In the genomic region with DNA sequence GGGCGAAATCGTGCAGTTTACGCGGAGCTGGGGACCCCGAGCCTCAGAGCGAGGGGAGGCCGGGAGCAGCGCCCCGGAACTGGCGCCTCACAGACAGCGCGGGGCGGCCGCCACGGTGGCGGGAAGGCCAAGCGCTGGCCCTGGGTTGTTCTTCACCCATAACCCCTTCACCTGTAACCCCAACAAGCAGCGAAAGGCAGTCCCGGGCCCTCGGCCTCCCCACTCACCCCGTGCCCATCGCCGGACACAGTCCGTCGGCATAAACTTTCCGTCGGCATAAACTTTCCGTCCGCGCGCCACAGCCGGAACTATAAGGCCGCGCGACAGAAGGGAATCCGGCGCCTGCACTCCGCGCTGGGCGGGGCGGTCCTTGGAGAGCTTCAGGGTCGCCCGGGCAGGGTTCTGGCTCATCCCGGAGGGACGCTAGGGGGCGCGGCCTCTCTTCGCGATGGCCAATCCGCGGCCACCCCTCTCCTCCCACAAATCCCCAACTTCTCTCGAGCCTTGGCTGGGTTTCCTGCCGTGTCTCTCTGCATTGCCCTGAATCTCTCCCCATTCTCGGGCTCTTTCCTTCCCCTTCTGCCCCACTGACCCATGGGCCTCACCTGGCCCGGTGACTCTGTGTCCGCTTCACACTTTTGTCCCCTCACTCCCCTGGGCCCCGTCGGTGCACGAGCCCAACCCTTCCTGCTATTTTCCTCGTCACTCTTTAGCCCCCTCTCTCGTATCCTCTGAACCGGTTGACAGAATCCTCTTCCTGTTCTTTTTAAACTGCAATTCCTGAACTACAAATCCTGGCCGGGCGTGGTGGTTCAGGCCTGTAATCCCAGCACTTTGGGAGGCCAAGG, we compare ENCODE assay signal across 1 cellular context.
A peak's percentile ranks its signal among the peaks of the same experiment; 100 is the strongest.
TF ChIP-seq lines count a peak whose summit lies in the region.

A gene (minus strand): TSS at position 261 of the 848 bp plus-strand sequence. CDS start 3,751 bp downstream, outside the sequence.

TF ChIP-seq in HepG2, 621 proteins besides CTCF, POLR2A, EP300 and RAD21 (continued from another document and continues in another):
- TF ChIP-seq, protein P1, sequence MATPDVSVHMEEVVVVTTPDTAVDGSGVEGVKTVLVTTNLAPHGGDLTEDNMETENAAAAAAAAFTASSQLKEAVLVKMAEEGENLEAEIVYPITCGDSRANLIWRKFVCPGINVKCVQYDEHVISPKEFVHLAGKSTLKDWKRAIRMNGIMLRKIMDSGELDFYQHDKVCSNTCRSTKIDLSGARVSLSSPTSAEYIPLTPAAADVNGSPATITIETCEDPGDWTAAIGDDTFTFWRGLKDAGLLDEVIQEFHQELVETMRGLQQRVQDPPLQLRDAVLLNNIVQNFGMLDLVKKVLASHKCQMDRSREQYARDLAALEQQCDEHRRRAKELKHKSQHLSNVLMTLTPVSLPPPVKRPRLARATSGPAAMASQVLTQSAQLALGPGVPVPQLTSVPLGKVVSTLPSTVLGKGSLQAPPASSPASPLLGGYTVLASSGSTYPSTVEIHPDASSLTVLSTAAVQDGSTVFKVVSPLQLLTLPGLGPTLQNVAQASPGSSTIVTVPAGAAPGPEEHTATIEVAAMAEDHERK (CRISPR knock-in tag; IDR thresholded peaks at IDR 0.05; ENCODE audit: low read depth), result 0 out of 2 replicates have a peak, but pooled peaks have one; percentile 55
- peak; percentile 94 for TF ChIP-seq KLF12 (CRISPR knock-in tag; IDR thresholded peaks at IDR 0.05; ENCODE audit: borderline replicate concordance)
- 0 out of 2 replicates have a peak, but pooled peaks have one; percentile 63 for TF ChIP-seq ZNF841 (CRISPR knock-in tag; IDR thresholded peaks at IDR 0.05; ENCODE audit: borderline replicate concordance)
- peak; percentile 70 for TF ChIP-seq ZNF777 (CRISPR knock-in tag; IDR thresholded peaks at IDR 0.05)
- TF ChIP-seq ZSCAN25 (CRISPR knock-in tag; IDR thresholded peaks at IDR 0.05), result peak; percentile 54
- peak; percentile 88 for TF ChIP-seq ZNF839 (CRISPR knock-in tag; IDR thresholded peaks at IDR 0.05; ENCODE audit: borderline replicate concordance)
- TF ChIP-seq LCORL (IDR thresholded peaks at IDR 0.05), result no peak; the same call in 1 of the 2 replicates
- peak; percentile 86 for TF ChIP-seq LCORL (CRISPR knock-in tag; IDR thresholded peaks at IDR 0.05)
- no peak for TF ChIP-seq TBL1XR1 (IDR thresholded peaks at IDR 0.05; ENCODE audit: borderline replicate concordance, low read length, partially characterized antibody)
- TF ChIP-seq NFE2L2 (IDR thresholded peaks at IDR 0.05; ENCODE audit: low read length), result no peak
- TF ChIP-seq CBX1 (IDR thresholded peaks at IDR 0.05; ENCODE audit: low read depth), result peak; percentile 95
- peak; percentile 45; the same call in 1 of the 2 replicates for TF ChIP-seq MYNN (CRISPR knock-in tag; IDR thresholded peaks at IDR 0.05; ENCODE audit: low read depth)
- TF ChIP-seq, protein P2, sequence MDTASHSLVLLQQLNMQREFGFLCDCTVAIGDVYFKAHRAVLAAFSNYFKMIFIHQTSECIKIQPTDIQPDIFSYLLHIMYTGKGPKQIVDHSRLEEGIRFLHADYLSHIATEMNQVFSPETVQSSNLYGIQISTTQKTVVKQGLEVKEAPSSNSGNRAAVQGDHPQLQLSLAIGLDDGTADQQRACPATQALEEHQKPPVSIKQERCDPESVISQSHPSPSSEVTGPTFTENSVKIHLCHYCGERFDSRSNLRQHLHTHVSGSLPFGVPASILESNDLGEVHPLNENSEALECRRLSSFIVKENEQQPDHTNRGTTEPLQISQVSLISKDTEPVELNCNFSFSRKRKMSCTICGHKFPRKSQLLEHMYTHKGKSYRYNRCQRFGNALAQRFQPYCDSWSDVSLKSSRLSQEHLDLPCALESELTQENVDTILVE (CRISPR knock-in tag; IDR thresholded peaks at IDR 0.05), result peak; percentile 94
- no peak for TF ChIP-seq NFE2 (CRISPR knock-in tag; IDR thresholded peaks at IDR 0.05)
- TF ChIP-seq JDP2 (CRISPR knock-in tag; IDR thresholded peaks at IDR 0.05; ENCODE audit: borderline replicate concordance), result no peak
- peak; percentile 71; the same call in 1 of the 2 replicates for TF ChIP-seq ZNF329 (CRISPR knock-in tag; IDR thresholded peaks at IDR 0.05; ENCODE audit: low read depth)
- no peak for TF ChIP-seq RFX1 (IDR thresholded peaks at IDR 0.05)
- TF ChIP-seq ZNF879 (CRISPR knock-in tag; IDR thresholded peaks at IDR 0.05), result 0 out of 2 replicates have a peak, but pooled peaks have one; percentile 52
- TF ChIP-seq ZBTB8A (CRISPR knock-in tag; IDR thresholded peaks at IDR 0.05; ENCODE audit: borderline replicate concordance, low read depth), result peak; percentile 80; the same call in 1 of the 2 replicates
- TF ChIP-seq, protein P3, sequence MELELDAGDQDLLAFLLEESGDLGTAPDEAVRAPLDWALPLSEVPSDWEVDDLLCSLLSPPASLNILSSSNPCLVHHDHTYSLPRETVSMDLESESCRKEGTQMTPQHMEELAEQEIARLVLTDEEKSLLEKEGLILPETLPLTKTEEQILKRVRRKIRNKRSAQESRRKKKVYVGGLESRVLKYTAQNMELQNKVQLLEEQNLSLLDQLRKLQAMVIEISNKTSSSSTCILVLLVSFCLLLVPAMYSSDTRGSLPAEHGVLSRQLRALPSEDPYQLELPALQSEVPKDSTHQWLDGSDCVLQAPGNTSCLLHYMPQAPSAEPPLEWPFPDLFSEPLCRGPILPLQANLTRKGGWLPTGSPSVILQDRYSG (CRISPR knock-in tag; IDR thresholded peaks at IDR 0.05), result no peak
- no peak for TF ChIP-seq ZNF10 (CRISPR knock-in tag; IDR thresholded peaks at IDR 0.05; ENCODE audit: borderline replicate concordance, low read depth)
- no peak for TF ChIP-seq PAWR (CRISPR knock-in tag; IDR thresholded peaks at IDR 0.05; ENCODE audit: borderline replicate concordance)
- TF ChIP-seq, protein P4, sequence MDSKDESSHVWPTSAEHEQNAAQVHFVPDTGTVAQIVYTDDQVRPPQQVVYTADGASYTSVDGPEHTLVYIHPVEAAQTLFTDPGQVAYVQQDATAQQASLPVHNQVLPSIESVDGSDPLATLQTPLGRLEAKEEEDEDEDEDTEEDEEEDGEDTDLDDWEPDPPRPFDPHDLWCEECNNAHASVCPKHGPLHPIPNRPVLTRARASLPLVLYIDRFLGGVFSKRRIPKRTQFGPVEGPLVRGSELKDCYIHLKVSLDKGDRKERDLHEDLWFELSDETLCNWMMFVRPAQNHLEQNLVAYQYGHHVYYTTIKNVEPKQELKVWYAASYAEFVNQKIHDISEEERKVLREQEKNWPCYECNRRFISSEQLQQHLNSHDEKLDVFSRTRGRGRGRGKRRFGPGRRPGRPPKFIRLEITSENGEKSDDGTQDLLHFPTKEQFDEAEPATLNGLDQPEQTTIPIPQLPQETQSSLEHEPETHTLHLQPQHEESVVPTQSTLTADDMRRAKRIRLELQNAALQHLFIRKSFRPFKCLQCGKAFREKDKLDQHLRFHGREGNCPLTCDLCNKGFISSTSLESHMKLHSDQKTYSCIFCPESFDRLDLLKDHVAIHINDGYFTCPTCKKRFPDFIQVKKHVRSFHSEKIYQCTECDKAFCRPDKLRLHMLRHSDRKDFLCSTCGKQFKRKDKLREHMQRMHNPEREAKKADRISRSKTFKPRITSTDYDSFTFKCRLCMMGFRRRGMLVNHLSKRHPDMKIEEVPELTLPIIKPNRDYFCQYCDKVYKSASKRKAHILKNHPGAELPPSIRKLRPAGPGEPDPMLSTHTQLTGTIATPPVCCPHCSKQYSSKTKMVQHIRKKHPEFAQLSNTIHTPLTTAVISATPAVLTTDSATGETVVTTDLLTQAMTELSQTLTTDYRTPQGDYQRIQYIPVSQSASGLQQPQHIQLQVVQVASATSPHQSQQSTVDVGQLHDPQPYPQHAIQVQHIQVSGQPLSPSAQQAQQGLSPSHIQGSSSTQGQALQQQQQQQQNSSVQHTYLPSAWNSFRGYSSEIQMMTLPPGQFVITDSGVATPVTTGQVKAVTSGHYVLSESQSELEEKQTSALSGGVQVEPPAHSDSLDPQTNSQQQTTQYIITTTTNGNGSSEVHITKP (CRISPR knock-in tag; IDR thresholded peaks at IDR 0.05; ENCODE audit: low read depth), result peak; percentile 91
- TF ChIP-seq ZNF124 (CRISPR knock-in tag; IDR thresholded peaks at IDR 0.05), result no peak; the same call in 1 of the 2 replicates
- TF ChIP-seq ZNF335 (CRISPR knock-in tag; IDR thresholded peaks at IDR 0.05), result peak; percentile 75; the same call in 1 of the 2 replicates
- TF ChIP-seq ELF1 (CRISPR knock-in tag; IDR thresholded peaks at IDR 0.05), result peak; percentile 83
- TF ChIP-seq POGZ (CRISPR knock-in tag; IDR thresholded peaks at IDR 0.05), result peak; percentile 98
- TF ChIP-seq NFKBIZ (CRISPR knock-in tag; IDR thresholded peaks at IDR 0.05), result 0 out of 2 replicates have a peak, but pooled peaks have one; percentile 65
- TF ChIP-seq RELA (CRISPR knock-in tag; IDR thresholded peaks at IDR 0.05), result no peak
- TF ChIP-seq ISL2 (CRISPR knock-in tag; IDR thresholded peaks at IDR 0.05), result peak; percentile 71
- TF ChIP-seq, protein P5, sequence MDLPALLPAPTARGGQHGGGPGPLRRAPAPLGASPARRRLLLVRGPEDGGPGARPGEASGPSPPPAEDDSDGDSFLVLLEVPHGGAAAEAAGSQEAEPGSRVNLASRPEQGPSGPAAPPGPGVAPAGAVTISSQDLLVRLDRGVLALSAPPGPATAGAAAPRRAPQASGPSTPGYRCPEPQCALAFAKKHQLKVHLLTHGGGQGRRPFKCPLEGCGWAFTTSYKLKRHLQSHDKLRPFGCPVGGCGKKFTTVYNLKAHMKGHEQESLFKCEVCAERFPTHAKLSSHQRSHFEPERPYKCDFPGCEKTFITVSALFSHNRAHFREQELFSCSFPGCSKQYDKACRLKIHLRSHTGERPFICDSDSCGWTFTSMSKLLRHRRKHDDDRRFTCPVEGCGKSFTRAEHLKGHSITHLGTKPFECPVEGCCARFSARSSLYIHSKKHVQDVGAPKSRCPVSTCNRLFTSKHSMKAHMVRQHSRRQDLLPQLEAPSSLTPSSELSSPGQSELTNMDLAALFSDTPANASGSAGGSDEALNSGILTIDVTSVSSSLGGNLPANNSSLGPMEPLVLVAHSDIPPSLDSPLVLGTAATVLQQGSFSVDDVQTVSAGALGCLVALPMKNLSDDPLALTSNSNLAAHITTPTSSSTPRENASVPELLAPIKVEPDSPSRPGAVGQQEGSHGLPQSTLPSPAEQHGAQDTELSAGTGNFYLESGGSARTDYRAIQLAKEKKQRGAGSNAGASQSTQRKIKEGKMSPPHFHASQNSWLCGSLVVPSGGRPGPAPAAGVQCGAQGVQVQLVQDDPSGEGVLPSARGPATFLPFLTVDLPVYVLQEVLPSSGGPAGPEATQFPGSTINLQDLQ (CRISPR knock-in tag; IDR thresholded peaks at IDR 0.05), result no peak
- no peak for TF ChIP-seq HHEX (CRISPR knock-in tag; IDR thresholded peaks at IDR 0.05)
- no peak for TF ChIP-seq GTF2F1 (IDR thresholded peaks at IDR 0.05; ENCODE audit: low read length)
- no peak for TF ChIP-seq ZNF496 (CRISPR knock-in tag; IDR thresholded peaks at IDR 0.05; ENCODE audit: insufficient replicate concordance)
- TF ChIP-seq, protein P6, sequence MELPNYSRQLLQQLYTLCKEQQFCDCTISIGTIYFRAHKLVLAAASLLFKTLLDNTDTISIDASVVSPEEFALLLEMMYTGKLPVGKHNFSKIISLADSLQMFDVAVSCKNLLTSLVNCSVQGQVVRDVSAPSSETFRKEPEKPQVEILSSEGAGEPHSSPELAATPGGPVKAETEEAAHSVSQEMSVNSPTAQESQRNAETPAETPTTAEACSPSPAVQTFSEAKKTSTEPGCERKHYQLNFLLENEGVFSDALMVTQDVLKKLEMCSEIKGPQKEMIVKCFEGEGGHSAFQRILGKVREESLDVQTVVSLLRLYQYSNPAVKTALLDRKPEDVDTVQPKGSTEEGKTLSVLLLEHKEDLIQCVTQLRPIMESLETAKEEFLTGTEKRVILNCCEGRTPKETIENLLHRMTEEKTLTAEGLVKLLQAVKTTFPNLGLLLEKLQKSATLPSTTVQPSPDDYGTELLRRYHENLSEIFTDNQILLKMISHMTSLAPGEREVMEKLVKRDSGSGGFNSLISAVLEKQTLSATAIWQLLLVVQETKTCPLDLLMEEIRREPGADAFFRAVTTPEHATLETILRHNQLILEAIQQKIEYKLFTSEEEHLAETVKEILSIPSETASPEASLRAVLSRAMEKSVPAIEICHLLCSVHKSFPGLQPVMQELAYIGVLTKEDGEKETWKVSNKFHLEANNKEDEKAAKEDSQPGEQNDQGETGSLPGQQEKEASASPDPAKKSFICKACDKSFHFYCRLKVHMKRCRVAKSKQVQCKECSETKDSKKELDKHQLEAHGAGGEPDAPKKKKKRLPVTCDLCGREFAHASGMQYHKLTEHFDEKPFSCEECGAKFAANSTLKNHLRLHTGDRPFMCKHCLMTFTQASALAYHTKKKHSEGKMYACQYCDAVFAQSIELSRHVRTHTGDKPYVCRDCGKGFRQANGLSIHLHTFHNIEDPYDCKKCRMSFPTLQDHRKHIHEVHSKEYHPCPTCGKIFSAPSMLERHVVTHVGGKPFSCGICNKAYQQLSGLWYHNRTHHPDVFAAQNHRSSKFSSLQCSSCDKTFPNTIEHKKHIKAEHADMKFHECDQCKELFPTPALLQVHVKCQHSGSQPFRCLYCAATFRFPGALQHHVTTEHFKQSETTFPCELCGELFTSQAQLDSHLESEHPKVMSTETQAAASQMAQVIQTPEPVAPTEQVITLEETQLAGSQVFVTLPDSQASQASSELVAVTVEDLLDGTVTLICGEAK (IDR thresholded peaks at IDR 0.05), result peak; percentile 83
- TF ChIP-seq, protein P6 (CRISPR knock-in tag; IDR thresholded peaks at IDR 0.05), result peak; percentile 94
- TF ChIP-seq CC2D1A (CRISPR knock-in tag; IDR thresholded peaks at IDR 0.05), result no peak
